ENCODE assay signal across 8 cellular contexts in genomic region chr16:87986361-87986849, GRCh38. TPM values are rescaled to one million over a fixed set of nuclear protein-coding genes. Genes with fewer than 3 reads are reported as not detected.
DNase-seq lines count a peak whose midpoint lies in the region; ATAC-seq and TF ChIP-seq lines count a peak whose summit lies in the region.
"Not testable (repeated sequence)": the region's sequence is repeated elsewhere in the genome, so short reads cannot be mapped to it uniquely, and the experiment has no call there.
"Had no signal": no experiment of that assay in that cellular context is flagged by ENCODE, and none has a peak within 500 bp of the region (broad histone marks: within the 10 kb centered on the region; RNA-seq: fewer than 3 reads in every experiment).

No MANE protein-coding gene starts in this region.

- ATAC-seq in effector memory CD8-positive, alpha-beta T cell (replicated peaks) = peak; percentile 93

- H3K4me1 Mint-ChIP-seq in activated naive CD4-positive, alpha-beta T cell treated with anti-CD3 and anti-CD28 coated beads for 36 hours (ENCODE audit: low read depth) = peaks cover 44% of the 10 kb centered on the region
- H3K4me1 Mint-ChIP-seq in effector memory CD8-positive, alpha-beta T cell (ENCODE audit: low read depth in 2 of 2) = peaks cover 11 to 26% of the 10 kb centered on the region in 2 donors

- not testable (repeated sequence) for TF ChIP-seq POLR2A in NB4 (IDR thresholded peaks at IDR 0.05; ENCODE audit: extremely low read depth, insufficient read length)

- POLR2A ChIA-PET in GM10248 (lab: Yijun Ruan, JAX) = not testable (repeated sequence)

- not testable (repeated sequence) for H3K27me3 Mint-ChIP-seq in activated naive CD4-positive, alpha-beta T cell treated with anti-CD3 and anti-CD28 coated beads for 36 hours (ENCODE audit: low read depth); effector memory CD8-positive, alpha-beta T cell

- H3K9me3 Mint-ChIP-seq in activated naive CD4-positive, alpha-beta T cell treated with anti-CD3 and anti-CD28 coated beads for 36 hours; effector memory CD8-positive, alpha-beta T cell: not testable (repeated sequence)

- H3K4me3 Mint-ChIP-seq in activated naive CD4-positive, alpha-beta T cell treated with anti-CD3 and anti-CD28 coated beads for 36 hours; effector memory CD8-positive, alpha-beta T cell: not testable (repeated sequence)

- intact Hi-C loops in activated naive CD4-positive, alpha-beta T cell treated with anti-CD3 and anti-CD28 coated beads for 36 hours (cut with micrococcal nuclease) = loop anchor here (5.0 kb wide), 1 partner anchor 34 kb away; the partner anchor contains the start of gene BANP

- CTCF ChIA-PET in GM10248 (lab: Yijun Ruan, JAX); activated naive CD4-positive, alpha-beta T cell treated with anti-CD3 and anti-CD28 coated beads for 36 hours (lab: Charles Lee): not testable (repeated sequence)

- peak overlapping the region; percentile 88 for H3K27ac Mint-ChIP-seq in activated naive CD4-positive, alpha-beta T cell treated with anti-CD3 and anti-CD28 coated beads for 36 hours
- peak overlapping the region in 1 of 2 donors; percentile 82 for H3K27ac Mint-ChIP-seq in effector memory CD8-positive, alpha-beta T cell

- not testable (repeated sequence) for TF ChIP-seq CTCF in GM10248 (IDR thresholded peaks at IDR 0.05; ENCODE audit: control extremely low read depth, extremely low read depth, low read depth, missing control alignments); NB4 (IDR thresholded peaks at IDR 0.05; ENCODE audit: low read depth, low read length)

- peaks cover 17% of the 10 kb centered on the region for H3K36me3 Mint-ChIP-seq in activated naive CD4-positive, alpha-beta T cell treated with anti-CD3 and anti-CD28 coated beads for 36 hours (ENCODE audit: low read depth)
- peaks cover 63% of the 10 kb centered on the region for H3K36me3 Mint-ChIP-seq in effector memory CD8-positive, alpha-beta T cell (ENCODE audit: insufficient read depth)

- not testable (repeated sequence) for H3K4me3 ChIP-seq in NB4 (ENCODE audit: low read depth, low read length)

- peak; percentile 18 for DNase-seq in GM10248 (ENCODE audit: extremely low spot score)
- DNase-seq in NB4 (ENCODE audit: low read depth) = peak; percentile 60
- DNase-seq in activated CD4-positive, alpha-beta T cell treated with anti-CD3 and anti-CD28 coated beads for 48 hours = peak; percentile 71
- peak; percentile 74 for DNase-seq in activated naive CD4-positive, alpha-beta T cell treated with anti-CD3 and anti-CD28 coated beads for 36 hours
- peak; percentile 17 to 27 (median 18) for DNase-seq in effector memory CD8-positive, alpha-beta T cell
- peak; percentile 54 for DNase-seq in kidney glomerular epithelial cell (lab: John Stamatoyannopoulos, UW)
- DNase-seq in stimulated activated CD4-positive, alpha-beta T cell treated with anti-CD3 and anti-CD28 coated beads, Interleukin-15, amount 100 ng/mL, for 48 hours (ENCODE audit: low read depth in 2 of 2) = peak; percentile 41 to 54

RNA-seq across cellular contexts. Expression of gene BANP, which starts 35.2 kb away (rescaled TPM):
- 10 to 100 TPM; 35.1 to 38.6 TPM for total RNA-seq in activated naive CD4-positive, alpha-beta T cell treated with anti-CD3 and anti-CD28 coated beads for 36 hours

RNA-seq across cellular contexts. Expression of gene CA5A, which starts 50.1 kb away (rescaled TPM):
- total RNA-seq in activated naive CD4-positive, alpha-beta T cell treated with anti-CD3 and anti-CD28 coated beads for 36 hours = not detected
- total RNA-seq: subcutaneous adipose tissue had no signal

Comparison
In these comparisons a context has a peak if more than half of its experiments do, and no peak if none do; other contexts are left out.
1. DNase-seq: peak in every context shown above with its lines; median percentile 74 in activated naive CD4-positive, alpha-beta T cell treated with anti-CD3 and anti-CD28 coated beads for 36 hours; 71 in activated CD4-positive, alpha-beta T cell treated with anti-CD3 and anti-CD28 coated beads for 48 hours; 60 in NB4; 54 in kidney glomerular epithelial cell; 48 in stimulated activated CD4-positive, alpha-beta T cell treated with anti-CD3 and anti-CD28 coated beads, Interleukin-15, amount 100 ng/mL, for 48 hours; 18 in GM10248; 18 in effector memory CD8-positive, alpha-beta T cell.